ENCODE assay signal across 8 cellular contexts in the genomic region with DNA sequence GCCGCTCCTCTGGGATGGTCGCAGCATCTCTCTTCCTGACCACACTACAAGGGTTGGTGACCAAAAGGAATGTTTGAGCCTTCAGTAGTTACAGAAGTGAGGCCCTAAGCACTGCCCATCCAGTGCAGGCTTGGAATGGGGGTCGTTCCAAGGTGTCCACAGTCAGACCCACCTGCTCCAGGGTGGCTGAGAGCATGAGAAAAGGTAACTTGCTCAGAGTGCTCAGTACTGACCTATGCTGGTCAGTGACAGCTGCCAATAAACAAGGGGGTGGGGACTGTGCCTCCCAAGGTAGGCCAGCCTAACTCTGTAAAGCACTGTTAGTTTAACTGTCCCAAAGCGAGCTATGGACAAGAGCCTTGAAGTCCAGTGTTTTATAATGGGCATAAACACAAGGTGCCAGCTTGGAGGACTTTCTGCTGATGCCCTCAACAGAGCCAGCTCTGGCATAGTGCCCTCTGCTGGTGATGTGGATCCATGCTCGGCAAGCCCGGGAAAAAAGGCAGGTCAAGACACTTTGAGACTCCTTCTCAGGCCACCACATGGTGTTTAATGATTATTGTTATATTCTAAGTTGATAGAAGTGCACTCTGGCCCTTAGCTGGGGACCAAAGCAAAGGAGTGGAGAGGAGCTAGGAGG.
A peak's percentile ranks its signal among the peaks of the same experiment; 100 is the strongest.
DNase-seq lines count a peak whose midpoint lies in the region; TF ChIP-seq lines count a peak whose summit lies in the region.

No MANE protein-coding gene starts in this region.

- TF ChIP-seq CTCF in H9 (conservative IDR thresholded peaks at IDR 0.05), result peak; percentile 94
- TF ChIP-seq CTCF in WI38 (IDR thresholded peaks at IDR 0.05; ENCODE audit: low read depth, low read length), result peak; percentile 74

- H3K27me3 ChIP-seq in H9 (ENCODE audit: insufficient read depth, low read length), result no peaks in the 10 kb centered on the region

- no peaks in the 10 kb centered on the region for H3K9me3 ChIP-seq in H9 (ENCODE audit: control insufficient read depth, low read depth, low read length)

- H3K79me1 ChIP-seq in H9 (ENCODE audit: insufficient read depth, low read depth, low read length, poor library complexity, severe bottlenecking), result no peaks in the 10 kb centered on the region

- no peak overlapping the region for H3K27ac ChIP-seq in H9 (ENCODE audit: insufficient read length, low read depth, low read length)

- H2BK20ac ChIP-seq in H9 (ENCODE audit: low read depth, low read length, poor library complexity, severe bottlenecking), result no peak overlapping the region

- H3K23me2 ChIP-seq in H9 (ENCODE audit: insufficient read length, low read depth, low read length, poor library complexity, severe bottlenecking), result no peaks in the 10 kb centered on the region

- no peak overlapping the region for H3K27ac Mint-ChIP-seq in H9

- H3K36me3 Mint-ChIP-seq in H9 (ENCODE audit: insufficient read depth in 1 of 3, low read depth in 3 of 3), result peaks cover 11 to 17% (median 13%) of the 10 kb centered on the region in 3 experiments

- no peak overlapping the region for H2BK5ac ChIP-seq in H9 (ENCODE audit: insufficient read length, low read length)

- no peak overlapping the region for H2AFZ ChIP-seq in H9 (ENCODE audit: low read length)

- peaks cover 28 to 34% of the 10 kb centered on the region in 2 experiments for H3K4me1 Mint-ChIP-seq in H9

- no peak overlapping the region for H2BK15ac ChIP-seq in H9 (ENCODE audit: low read depth, low read length)

- H4K91ac ChIP-seq in H9 (ENCODE audit: insufficient read length, low read depth, low read length), result no peak overlapping the region

- no peak overlapping the region for H2BK120ac ChIP-seq in H9 (ENCODE audit: low read depth, low read length, poor library complexity, severe bottlenecking)

- no peak overlapping the region for H2AK5ac ChIP-seq in H9 (ENCODE audit: insufficient read length, low read length)

- H3K9ac ChIP-seq in H9 (ENCODE audit: extremely low read depth, insufficient read length, low read length), result no peak overlapping the region

- DNase-seq in NCI-H1417 (lab: John Stamatoyannopoulos, UW) (peak; percentile 39 to 65 (median 47)), NCI-H1417 treated with DMSO at 0.1 percent for 48 hours (lab: John Stamatoyannopoulos, UW) (no peak), H9 (peak; percentile 80), NCI-H1105 (lab: John Stamatoyannopoulos, UW) (peak; percentile 33), cerebellar cortex (ENCODE audit: low spot score) (peak; percentile 49), left kidney (ENCODE audit: low read depth, low spot score) (peak; percentile 73)
- peak; percentile 8 to 26 (median 15) for DNase-seq in stimulated activated CD4-positive, alpha-beta T cell treated with anti-CD3 and anti-CD28 coated beads, TNF-alpha, amount 100 ng/mL, for 4 hours (ENCODE audit: low read depth in 3 of 3)

- H3K18ac ChIP-seq in H9 (ENCODE audit: insufficient read length, low read depth, low read length), result no peak overlapping the region

- H3K4me2 ChIP-seq in H9 (ENCODE audit: insufficient read depth, insufficient read length, low read length), result no peak overlapping the region

- WGBS in H9 (ENCODE audit: extremely low coverage, insufficient read length, low lambda C conversion rate), result no CpG with 5 or more reads among the region's 6 CpGs

- no peak overlapping the region for H3K4me3 Mint-ChIP-seq in H9

- no peak overlapping the region for H3K23ac ChIP-seq in H9 (ENCODE audit: insufficient read length, low read depth, low read length)

- no peak overlapping the region for H3K56ac ChIP-seq in H9 (ENCODE audit: insufficient read length, low read depth, low read length)

- H3K4me3 ChIP-seq in WI38 (ENCODE audit: low read depth, low read length), result no peak overlapping the region

- H3K79me2 ChIP-seq in H9 (ENCODE audit: insufficient read depth, low read length), result no peaks in the 10 kb centered on the region

- H3K4me1 ChIP-seq in H9 (ENCODE audit: insufficient read depth, low read length), result peaks cover 2% of the 10 kb centered on the region; the same call in 1 of the 2 replicates

- no peak overlapping the region for H2BK12ac ChIP-seq in H9 (ENCODE audit: insufficient read length, low read depth, low read length)

- no peak overlapping the region for H3K4ac ChIP-seq in H9 (ENCODE audit: low read depth, low read length)

- peaks cover 11 to 17% of the 10 kb centered on the region in 2 experiments for H3K9me3 Mint-ChIP-seq in H9

- no peak overlapping the region for H4K5ac ChIP-seq in H9 (ENCODE audit: insufficient read length, low read depth, low read length)

- no peak overlapping the region for H3K14ac ChIP-seq in H9 (ENCODE audit: insufficient read depth, low read length)

- H4K20me1 ChIP-seq in H9 (ENCODE audit: control insufficient read depth, insufficient read depth, insufficient read length), result no peaks in the 10 kb centered on the region

- no peak overlapping the region for H3T11ph ChIP-seq in H9 (ENCODE audit: low read length)

- H3K27me3 Mint-ChIP-seq in H9 (ENCODE audit: low read depth), result no peaks in the 10 kb centered on the region

- no peak overlapping the region for H4K8ac ChIP-seq in H9 (replicated peaks; ENCODE audit: insufficient read length, low read depth, low read length)
